In genomic region chr2:159960413-159960812, GRCh38 we compare ENCODE assay signal across 8 cellular contexts. TPM values are rescaled to one million over a fixed set of nuclear protein-coding genes. Genes with fewer than 3 reads are reported as not detected.
DNase-seq lines count a peak whose midpoint lies in the region; ATAC-seq and TF ChIP-seq lines count a peak whose summit lies in the region.

No MANE protein-coding gene starts in this region.

- no peaks in the 10 kb centered on the region for H3K9me3 Mint-ChIP-seq in activated T-helper 1 cell treated with anti-CD3 and anti-CD28 coated beads, Interleukin-12 subunit alpha, Interleukin-12 subunit beta, Interleukin-2, Interleukin-4 antibody, amounts not matched to agents 30 ng/mL and 10 ng/mL and 1 ng/mL, durations not matched to agents 14 hours and 24 hours and 36 hours

- H3K27ac Mint-ChIP-seq in activated T-helper 1 cell treated with anti-CD3 and anti-CD28 coated beads, Interleukin-12 subunit alpha, Interleukin-12 subunit beta, Interleukin-2, Interleukin-4 antibody, amounts not matched to agents 30 ng/mL and 10 ng/mL and 1 ng/mL, durations not matched to agents 14 hours and 24 hours and 36 hours: no peak overlapping the region

- POLR2A ChIA-PET in Panc1 (lab: Charles Lee): no interaction called here

- TF ChIP-seq CTCF in GM06990 (IDR thresholded peaks at IDR 0.05; ENCODE audit: insufficient read depth, low read length, poor library complexity, severe bottlenecking): no peak
- no peak for TF ChIP-seq CTCF in Panc1 (IDR thresholded peaks at IDR 0.05)
- TF ChIP-seq CTCF in kidney epithelial cell (IDR thresholded peaks at IDR 0.05; ENCODE audit: insufficient read depth, low read length, poor library complexity, severe bottlenecking): no peak
- no peak for TF ChIP-seq CTCF in coronary artery (IDR thresholded peaks at IDR 0.05)

- peaks cover 4% of the 10 kb centered on the region for H3K27me3 Mint-ChIP-seq in activated T-helper 1 cell treated with anti-CD3 and anti-CD28 coated beads, Interleukin-12 subunit alpha, Interleukin-12 subunit beta, Interleukin-2, Interleukin-4 antibody, amounts not matched to agents 30 ng/mL and 10 ng/mL and 1 ng/mL, durations not matched to agents 14 hours and 24 hours and 36 hours (ENCODE audit: insufficient read depth)

- BruUV-seq in Panc1 (replicated peaks; lab: Mats Ljungman, UMichigan): no TSS peak

- intact Hi-C loops in Panc1 (cut with micrococcal nuclease; ENCODE audit: unreplicated experiment): loop anchor here (10.0 kb wide), 1 partner anchor 166 kb away; the partner anchor contains the start of gene CD302
- intact Hi-C loops in activated T-helper 1 cell treated with anti-CD3 and anti-CD28 coated beads, Interleukin-12 subunit alpha, Interleukin-12 subunit beta, Interleukin-2, Interleukin-4 antibody, amounts not matched to agents 30 ng/mL and 10 ng/mL and 1 ng/mL, durations not matched to agents 14 hours and 24 hours and 36 hours (cut with micrococcal nuclease): loop anchor here (1.0 to 5.0 kb wide), 2 partner anchors 53 to 81 kb away; no protein-coding TSS in a partner anchor

- no peak overlapping the region for H3K4me3 Mint-ChIP-seq in activated T-helper 1 cell treated with anti-CD3 and anti-CD28 coated beads, Interleukin-12 subunit alpha, Interleukin-12 subunit beta, Interleukin-2, Interleukin-4 antibody, amounts not matched to agents 30 ng/mL and 10 ng/mL and 1 ng/mL, durations not matched to agents 14 hours and 24 hours and 36 hours

- peak overlapping the region; percentile 72 for H3K27ac ChIP-seq in Panc1 (ENCODE audit: low read length)
- H3K27ac ChIP-seq in SJCRH30: no peak overlapping the region
- no peak overlapping the region for H3K27ac ChIP-seq in coronary artery

- in situ Hi-C loops in Panc1 (cut with HindIII; ENCODE audit: low pct_unique_long_range_greater_than_20kb, low sequenced_read_pairs): no loop called here

- H3K4me1 ChIP-seq in Panc1 (ENCODE audit: control insufficient read depth, insufficient read depth, low read length) (peaks cover 12% of the 10 kb centered on the region), SJCRH30 (no peaks in the 10 kb centered on the region; the same call in 1 of the 2 replicates)

- ATAC-seq in GM21786 (IDR thresholded peaks at IDR 0.05; ENCODE audit: unreplicated experiment): peak; percentile 63
- ATAC-seq in Panc1: peak; percentile 93
- no peak for ATAC-seq in GM21526 (IDR thresholded peaks at IDR 0.05; ENCODE audit: low FRiP score, unreplicated experiment)

- H3K9me3 ChIP-seq in Panc1 (ENCODE audit: control insufficient read depth, insufficient read depth, low read depth, low read length) (no peaks in the 10 kb centered on the region), SJCRH30 (replicated peaks) (no peaks in the 10 kb centered on the region)

- H3K27me3 ChIP-seq in GM06990 (replicated peaks; ENCODE audit: control insufficient read depth, insufficient read depth, low read length) (no peaks in the 10 kb centered on the region), Panc1 (ENCODE audit: control insufficient read depth, insufficient read depth, low read length) (no peaks in the 10 kb centered on the region), kidney epithelial cell (ENCODE audit: control insufficient read depth, insufficient read depth, low read length) (no peaks in the 10 kb centered on the region), SJCRH30 (no peaks in the 10 kb centered on the region)

- peaks cover 8% of the 10 kb centered on the region for H3K4me1 Mint-ChIP-seq in activated T-helper 1 cell treated with anti-CD3 and anti-CD28 coated beads, Interleukin-12 subunit alpha, Interleukin-12 subunit beta, Interleukin-2, Interleukin-4 antibody, amounts not matched to agents 30 ng/mL and 10 ng/mL and 1 ng/mL, durations not matched to agents 14 hours and 24 hours and 36 hours (ENCODE audit: low read depth)

- DNase-seq in GM06990 (ENCODE audit: extremely low read depth, insufficient read length): peak; percentile 33
- no peak for DNase-seq in Panc1 (ENCODE audit: low read depth, low spot score)
- peak; percentile 65 for DNase-seq in kidney epithelial cell (ENCODE audit: low read depth)
- DNase-seq in SJCRH30: no peak
- DNase-seq in coronary artery (ENCODE audit: low spot score): no peak
- no peak for DNase-seq in activated T-helper 1 cell treated with anti-CD3 and anti-CD28 coated beads, Interleukin-12 subunit alpha, Interleukin-12 subunit beta, Interleukin-2, Interleukin-4 antibody, amounts not matched to agents 30 ng/mL and 10 ng/mL and 1 ng/mL, durations not matched to agents 14 hours and 24 hours and 36 hours (ENCODE audit: low spot score)

- CTCF ChIA-PET in Panc1 (lab: Charles Lee): no interaction called here

- no peak overlapping the region for H3K4me3 ChIP-seq in GM06990 (replicated peaks; ENCODE audit: low read depth, low read length)
- H3K4me3 ChIP-seq in Panc1 (ENCODE audit: low read depth in 2 of 2, low read length in 2 of 2): no peak overlapping the region
- no peak overlapping the region for H3K4me3 ChIP-seq in kidney epithelial cell (ENCODE audit: low read depth, low read length)
- no peak overlapping the region for H3K4me3 ChIP-seq in SJCRH30
- H3K4me3 ChIP-seq in coronary artery: no peak overlapping the region

- peaks cover 1% of the 10 kb centered on the region for H3K36me3 Mint-ChIP-seq in activated T-helper 1 cell treated with anti-CD3 and anti-CD28 coated beads, Interleukin-12 subunit alpha, Interleukin-12 subunit beta, Interleukin-2, Interleukin-4 antibody, amounts not matched to agents 30 ng/mL and 10 ng/mL and 1 ng/mL, durations not matched to agents 14 hours and 24 hours and 36 hours (ENCODE audit: low read depth)

- H3K36me3 ChIP-seq in GM06990 (ENCODE audit: control insufficient read depth, insufficient read depth, low read length) (no peaks in the 10 kb centered on the region), Panc1 (ENCODE audit: control insufficient read depth, insufficient read depth, low read length) (no peaks in the 10 kb centered on the region), kidney epithelial cell (ENCODE audit: control insufficient read depth, insufficient read depth, low read length) (no peaks in the 10 kb centered on the region), SJCRH30 (no peaks in the 10 kb centered on the region)

RNA-seq across cellular contexts. Expression of gene LY75, which starts 55.9 kb away (rescaled TPM):
- total RNA-seq in Panc1 (2021; ENCODE audit: unreplicated experiment): 2.8 TPM
- 2.6 TPM for polyA plus RNA-seq in Panc1 (2012; ENCODE audit: insufficient read length)
- 3.4 and 4.1 TPM in 2 replicates for total RNA-seq in kidney epithelial cell
- total RNA-seq in SJCRH30 (2014; rRNA removed; shearing (Covaris generic)): not detected in 2 replicates
- total RNA-seq in activated T-helper 1 cell treated with anti-CD3 and anti-CD28 coated beads, Interleukin-12 subunit alpha, Interleukin-12 subunit beta, Interleukin-2, Interleukin-4 antibody, amounts not matched to agents 30 ng/mL and 10 ng/mL and 1 ng/mL, durations not matched to agents 14 hours and 24 hours and 36 hours: 50.6 and 53.5 TPM in 2 replicates

Comparison
In these comparisons a context has a peak if more than half of its experiments do, and no peak if none do; other contexts are left out.
1. DNase-seq: peak in GM06990 (single experiment) and kidney epithelial cell (single experiment); none in Panc1 (single experiment), SJCRH30 (0 of 2), coronary artery (single experiment) and activated T-helper 1 cell treated with anti-CD3 and anti-CD28 coated beads, Interleukin-12 subunit alpha, Interleukin-12 subunit beta, Interleukin-2, Interleukin-4 antibody, amounts not matched to agents 30 ng/mL and 10 ng/mL and 1 ng/mL, durations not matched to agents 14 hours and 24 hours and 36 hours (single experiment).
2. RNA of gene LY75, which starts 55.9 kb away (total RNA-seq): 50.6 to 53.5 TPM in activated T-helper 1 cell treated with anti-CD3 and anti-CD28 coated beads, Interleukin-12 subunit alpha, Interleukin-12 subunit beta, Interleukin-2, Interleukin-4 antibody, amounts not matched to agents 30 ng/mL and 10 ng/mL and 1 ng/mL, durations not matched to agents 14 hours and 24 hours and 36 hours; 3.4 to 4.1 TPM in kidney epithelial cell, 2.8 TPM in Panc1 (single experiment) and not detected in SJCRH30; every median in the first group is over 10 times any median in the second.